ENCODE assay signal across 14 cellular contexts in the genomic region with DNA sequence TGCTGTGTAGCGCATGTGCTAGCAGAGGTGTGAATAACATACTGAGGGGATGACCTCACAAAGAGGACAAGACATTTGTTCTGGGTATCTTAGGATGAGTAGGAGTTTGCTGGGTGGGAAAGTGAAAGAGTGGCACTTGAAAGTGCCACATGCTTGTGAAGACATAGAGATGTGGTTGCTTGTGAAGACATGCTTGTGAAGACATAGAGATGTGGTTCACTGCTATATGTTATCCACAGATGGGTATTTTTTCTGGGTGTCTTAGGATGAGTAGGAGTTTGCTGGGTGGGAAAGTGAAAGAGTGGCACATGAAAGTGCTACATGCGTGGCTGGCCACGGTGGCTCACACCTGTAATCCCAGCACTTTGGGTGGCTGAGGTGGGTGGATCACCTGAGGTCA.
A peak's percentile ranks its signal among the peaks of the same experiment; 100 is the strongest.
DNase-seq lines count a peak whose midpoint lies in the region; ATAC-seq and TF ChIP-seq lines count a peak whose summit lies in the region.
"Had no signal": no experiment of that assay in that cellular context is flagged by ENCODE, and none has a peak within 500 bp of the region (broad histone marks: within the 10 kb centered on the region; RNA-seq: fewer than 3 reads in every experiment).

No MANE protein-coding gene starts in this region.

- H3K4me1 ChIP-seq in DND-41 (ENCODE audit: insufficient read depth, low read length), result no peaks in the 10 kb centered on the region
- H3K4me1 ChIP-seq in HEK293 (ENCODE audit: control insufficient read depth, insufficient read depth, low read length), result no peaks in the 10 kb centered on the region
- H3K4me1 ChIP-seq: HAP-1 had no signal

- peaks cover 17% of the 10 kb centered on the region for H3K27me3 Mint-ChIP-seq in activated CD4-positive, alpha-beta T cell treated with anti-CD3 and anti-CD28 coated beads, Interleukin-2, amount 10 ng/mL, durations not matched to agents 24 days and 14 days
- peaks cover 10% of the 10 kb centered on the region for H3K27me3 Mint-ChIP-seq in activated naive CD8-positive, alpha-beta T cell treated with anti-CD3 and anti-CD28 coated beads, Interleukin-2, amount 50 U/mL, for 24 hours

- H3K36me3 ChIP-seq in DND-41 (ENCODE audit: insufficient read depth, low read length) (no peaks in the 10 kb centered on the region), HEK293 (ENCODE audit: control insufficient read depth in 2 of 2, insufficient read depth in 1 of 2, low read length in 2 of 2) (no peaks in the 10 kb centered on the region)
- H3K36me3 ChIP-seq: HAP-1 had no signal

- H3K4me3 Mint-ChIP-seq in activated CD4-positive, alpha-beta T cell treated with anti-CD3 and anti-CD28 coated beads, Interleukin-2, amount 10 ng/mL, durations not matched to agents 24 days and 14 days, result no peak overlapping the region
- H3K4me3 Mint-ChIP-seq in activated naive CD8-positive, alpha-beta T cell treated with anti-CD3 and anti-CD28 coated beads, Interleukin-2, amount 50 U/mL, for 24 hours, result no peak overlapping the region
- H3K4me3 Mint-ChIP-seq: CD4-positive, alpha-beta memory T cell had no signal

- no peaks in the 10 kb centered on the region for H3K36me3 Mint-ChIP-seq in activated CD4-positive, alpha-beta T cell treated with anti-CD3 and anti-CD28 coated beads, Interleukin-2, amount 10 ng/mL, durations not matched to agents 24 days and 14 days (ENCODE audit: low read depth)
- H3K36me3 Mint-ChIP-seq in activated naive CD8-positive, alpha-beta T cell treated with anti-CD3 and anti-CD28 coated beads, Interleukin-2, amount 50 U/mL, for 24 hours (ENCODE audit: low read depth), result no peaks in the 10 kb centered on the region
- H3K36me3 Mint-ChIP-seq: CD4-positive, alpha-beta memory T cell had no signal

- DNase-seq in activated CD4-positive, alpha-beta T cell treated with anti-CD3 and anti-CD28 coated beads, Interleukin-2, amount 10 ng/mL, durations not matched to agents 24 days and 14 days, result peak; percentile 50
- DNase-seq in activated CD4-positive, alpha-beta T cell treated with anti-CD3 and anti-CD28 coated beads, Interleukin-2, amount 50 U/mL, for 4 hours, result no peak
- DNase-seq in DND-41, result no peak
- no peak for DNase-seq in NCI-H2081 treated with DMSO at 0.1 percent for 48 hours (lab: John Stamatoyannopoulos, UW)
- DNase-seq in activated naive CD8-positive, alpha-beta T cell treated with anti-CD3 and anti-CD28 coated beads, Interleukin-2, amount 50 U/mL, for 24 hours, result no peak
- DNase-seq: C1 segment of cervical spinal cord; Calu3; CD4-positive, alpha-beta memory T cell; COR-L47; DMS53; DMS79 treated with DMSO at 0.1 percent for 48 hours; GOT3 had no signal

- peak; percentile 69 for ATAC-seq in DND-41 (ENCODE audit: insufficient read depth, low read depth)
- no peak for ATAC-seq in activated naive CD8-positive, alpha-beta T cell treated with anti-CD3 and anti-CD28 coated beads, Interleukin-2, amount 50 U/mL, for 24 hours

- CTCF ChIA-PET in HEK293 (lab: Yijun Ruan, JAX), result interaction anchor here (0.6 kb wide), 1 partner anchor 38 kb away, joined by 3 read pairs; no protein-coding TSS in a partner anchor

- intact Hi-C loops in activated CD4-positive, alpha-beta T cell treated with anti-CD3 and anti-CD28 coated beads, Interleukin-2, amount 10 ng/mL, durations not matched to agents 24 days and 14 days (cut with micrococcal nuclease), result no loop called here

- POLR2A ChIA-PET in HEK293 (lab: Yijun Ruan, JAX), result no interaction called here

- no peaks in the 10 kb centered on the region for H4K20me1 ChIP-seq in DND-41 (ENCODE audit: insufficient read depth, low read length)

- H3K9ac ChIP-seq in DND-41 (ENCODE audit: low read depth, low read length), result no peak overlapping the region

- H3K27ac ChIP-seq in DND-41 (ENCODE audit: low read length) (no peak overlapping the region), HEK293 (ENCODE audit: extremely low read depth, low read depth, low read length) (no peak overlapping the region)

- no peak overlapping the region for H2AFZ ChIP-seq in DND-41 (ENCODE audit: low read depth, low read length)

- peaks cover 5% of the 10 kb centered on the region; the same call in 1 of the 2 replicates for H3K79me2 ChIP-seq in DND-41 (ENCODE audit: insufficient read depth, low read length)

- H3K9me3 Mint-ChIP-seq in activated CD4-positive, alpha-beta T cell treated with anti-CD3 and anti-CD28 coated beads, Interleukin-2, amount 10 ng/mL, durations not matched to agents 24 days and 14 days, result no peaks in the 10 kb centered on the region
- peaks cover 4% of the 10 kb centered on the region for H3K9me3 Mint-ChIP-seq in activated naive CD8-positive, alpha-beta T cell treated with anti-CD3 and anti-CD28 coated beads, Interleukin-2, amount 50 U/mL, for 24 hours

- TF ChIP-seq CTCF in DND-41 (IDR thresholded peaks at IDR 0.05; ENCODE audit: borderline replicate concordance, extremely low read depth, low read length, poor library complexity, severe bottlenecking) (no peak), HEK293 (tag by site-specific recombination; IDR thresholded peaks at IDR 0.05) (no peak)

- no peaks in the 10 kb centered on the region for H3K27me3 ChIP-seq in DND-41 (ENCODE audit: insufficient read depth, low read length, poor library complexity)

- no peak overlapping the region for H3K27ac Mint-ChIP-seq in activated CD4-positive, alpha-beta T cell treated with anti-CD3 and anti-CD28 coated beads, Interleukin-2, amount 10 ng/mL, durations not matched to agents 24 days and 14 days
- no peak overlapping the region for H3K27ac Mint-ChIP-seq in activated naive CD8-positive, alpha-beta T cell treated with anti-CD3 and anti-CD28 coated beads, Interleukin-2, amount 50 U/mL, for 24 hours
- H3K27ac Mint-ChIP-seq: CD4-positive, alpha-beta memory T cell had no signal

- H3K4me3 ChIP-seq in DND-41 (ENCODE audit: low read depth in 1 of 2, low read length in 2 of 2) (no peak overlapping the region), HEK293 (ENCODE audit: low read depth, low read length) (no peak overlapping the region)
- H3K4me3 ChIP-seq: HAP-1 had no signal

- no peak overlapping the region for H3K4me2 ChIP-seq in DND-41 (ENCODE audit: insufficient read depth, low read length)

- H3K9me3 ChIP-seq in DND-41 (ENCODE audit: insufficient read depth, low read length, severe bottlenecking), result no peaks in the 10 kb centered on the region
- H3K9me3 ChIP-seq in HEK293 (ENCODE audit: control insufficient read depth, insufficient read depth, low read depth, low read length), result no peaks in the 10 kb centered on the region
- H3K9me3 ChIP-seq: HAP-1 had no signal

- peaks cover 3% of the 10 kb centered on the region for H3K4me1 Mint-ChIP-seq in activated CD4-positive, alpha-beta T cell treated with anti-CD3 and anti-CD28 coated beads, Interleukin-2, amount 10 ng/mL, durations not matched to agents 24 days and 14 days
- H3K4me1 Mint-ChIP-seq in activated naive CD8-positive, alpha-beta T cell treated with anti-CD3 and anti-CD28 coated beads, Interleukin-2, amount 50 U/mL, for 24 hours, result no peaks in the 10 kb centered on the region
- H3K4me1 Mint-ChIP-seq: CD4-positive, alpha-beta memory T cell had no signal

TF ChIP-seq in HEK293, 187 proteins besides CTCF, POLR2A, EP300 and RAD21:
- no peak for TF ChIP-seq ZBTB20 (tag by site-specific recombination; IDR thresholded peaks at IDR 0.05)
- no peak for TF ChIP-seq GLIS1 (tag by site-specific recombination; IDR thresholded peaks at IDR 0.05)
- peak; percentile 87 for TF ChIP-seq ZFP3 (tag by site-specific recombination; IDR thresholded peaks at IDR 0.05; ENCODE audit: low read depth)
- TF ChIP-seq PRDM1 (tag by site-specific recombination; IDR thresholded peaks at IDR 0.05), result 0 out of 2 replicates have a peak, but pooled peaks have one; percentile 57
- no peak for TF ChIP-seq SP7 (tag by site-specific recombination; IDR thresholded peaks at IDR 0.05)
- TF ChIP-seq BCL11A (tag by site-specific recombination; IDR thresholded peaks at IDR 0.05; ENCODE audit: low read depth), result no peak
- TF ChIP-seq ZNF747 (tag by site-specific recombination; IDR thresholded peaks at IDR 0.05), result no peak
- TF ChIP-seq ZFHX2 (tag by site-specific recombination; conservative IDR thresholded peaks at IDR 0.05), result peak; percentile 21; the same call in 1 of the 2 replicates
- TF ChIP-seq, protein P1, sequence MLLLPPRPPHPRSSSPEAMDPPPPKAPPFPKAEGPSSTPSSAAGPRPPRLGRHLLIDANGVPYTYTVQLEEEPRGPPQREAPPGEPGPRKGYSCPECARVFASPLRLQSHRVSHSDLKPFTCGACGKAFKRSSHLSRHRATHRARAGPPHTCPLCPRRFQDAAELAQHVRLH (tag by site-specific recombination; IDR thresholded peaks at IDR 0.05), result no peak
- no peak for TF ChIP-seq ZNF830 (tag by site-specific recombination; IDR thresholded peaks at IDR 0.05; ENCODE audit: low read depth)
